In genomic region chr10:45001382-45002148, GRCh38 we compare ENCODE assay signal across 8 cellular contexts. TPM values are rescaled to one million over a fixed set of nuclear protein-coding genes. Genes with fewer than 3 reads are reported as not detected.
A peak's percentile ranks its signal among the peaks of the same experiment; 100 is the strongest.
DNase-seq lines count a peak whose midpoint lies in the region; ATAC-seq and TF ChIP-seq lines count a peak whose summit lies in the region.

No MANE protein-coding gene starts in this region.

- peaks cover 17% of the 10 kb centered on the region for H3K9me3 Mint-ChIP-seq in activated CD4-positive, alpha-beta T cell treated with anti-CD3 and anti-CD28 coated beads, Interleukin-2, amount 10 ng/mL, durations not matched to agents 24 days and 14 days

- no peak for TF ChIP-seq CTCF in GM13976 (IDR thresholded peaks at IDR 0.05; ENCODE audit: borderline replicate concordance, control extremely low read depth, extremely low read depth, insufficient read depth, missing control alignments)

- in situ Hi-C loops in GM13976 (cut with MboI; ENCODE audit: low sequenced_read_pairs, unreplicated experiment), result no loop called here

- peaks cover 20% of the 10 kb centered on the region for H3K4me1 Mint-ChIP-seq in activated CD4-positive, alpha-beta T cell treated with anti-CD3 and anti-CD28 coated beads, Interleukin-2, amount 10 ng/mL, durations not matched to agents 24 days and 14 days

- DNase-seq in A172 (ENCODE audit: low spot score) (peak; percentile 13), GM13976 (ENCODE audit: low spot score) (peak; percentile 74), NCI-H1105 (lab: John Stamatoyannopoulos, UW) (peak; percentile 10), ecto neural progenitor cell (ENCODE audit: low spot score) (peak; percentile 67), medulla oblongata (ENCODE audit: extremely low spot score) (peak; percentile 67)
- peak; percentile 86 for DNase-seq in activated CD4-positive, alpha-beta T cell treated with anti-CD3 and anti-CD28 coated beads, Interleukin-2, amount 10 ng/mL, durations not matched to agents 24 days and 14 days
- DNase-seq in stimulated activated CD8-positive, alpha-beta memory T cell treated with anti-CD3 and anti-CD28 coated beads, Interleukin-4, amount 100 ng/mL, for 24 hours (ENCODE audit: low read depth), result peak; percentile 22

- peak; percentile 74 for ATAC-seq in HG02798 (IDR thresholded peaks at IDR 0.05; ENCODE audit: poor library complexity, unreplicated experiment)

- H3K27me3 Mint-ChIP-seq in activated CD4-positive, alpha-beta T cell treated with anti-CD3 and anti-CD28 coated beads, Interleukin-2, amount 10 ng/mL, durations not matched to agents 24 days and 14 days, result peaks cover 9% of the 10 kb centered on the region

- peak overlapping the region; percentile 94 for H3K4me3 Mint-ChIP-seq in activated CD4-positive, alpha-beta T cell treated with anti-CD3 and anti-CD28 coated beads, Interleukin-2, amount 10 ng/mL, durations not matched to agents 24 days and 14 days

- intact Hi-C loops in activated CD4-positive, alpha-beta T cell treated with anti-CD3 and anti-CD28 coated beads, Interleukin-2, amount 10 ng/mL, durations not matched to agents 24 days and 14 days (cut with micrococcal nuclease), result loop anchor here (2.0 to 10.0 kb wide), 4 partner anchors 27 to 673 kb away; partner anchors contain the start of genes RASSF4 and ZFAND4

- H3K27ac Mint-ChIP-seq in activated CD4-positive, alpha-beta T cell treated with anti-CD3 and anti-CD28 coated beads, Interleukin-2, amount 10 ng/mL, durations not matched to agents 24 days and 14 days, result peak overlapping the region; percentile 96

- H3K36me3 Mint-ChIP-seq in activated CD4-positive, alpha-beta T cell treated with anti-CD3 and anti-CD28 coated beads, Interleukin-2, amount 10 ng/mL, durations not matched to agents 24 days and 14 days (ENCODE audit: low read depth), result peaks cover 40% of the 10 kb centered on the region

RNA-seq across cellular contexts. Expression of gene ZNF22, which starts 0.8 kb away (rescaled TPM):
- 7.0 and 7.9 TPM in 2 replicates for total RNA-seq in A172 (2014; rRNA removed; shearing (Covaris generic))
- 26.0 and 26.7 TPM in 2 replicates for total RNA-seq in activated CD4-positive, alpha-beta T cell treated with anti-CD3 and anti-CD28 coated beads, Interleukin-2, amount 10 ng/mL, durations not matched to agents 24 days and 14 days

RNA-seq across cellular contexts. Expression of gene DEPP1, which starts 23.0 kb away (rescaled TPM):
- total RNA-seq in A172 (2014; rRNA removed; shearing (Covaris generic)), result 2.2 and 6.5 TPM in 2 replicates
- total RNA-seq in activated CD4-positive, alpha-beta T cell treated with anti-CD3 and anti-CD28 coated beads, Interleukin-2, amount 10 ng/mL, durations not matched to agents 24 days and 14 days, result 3.3 and 4.3 TPM in 2 replicates

RNA-seq across cellular contexts. Expression of gene RASSF4, which starts 42.0 kb away (rescaled TPM):
- total RNA-seq in A172 (2014; rRNA removed; shearing (Covaris generic)), result 3.2 and 9.6 TPM in 2 replicates
- 1.3 and 1.5 TPM in 2 replicates for total RNA-seq in activated CD4-positive, alpha-beta T cell treated with anti-CD3 and anti-CD28 coated beads, Interleukin-2, amount 10 ng/mL, durations not matched to agents 24 days and 14 days

Comparison
In these comparisons a context has a peak if more than half of its experiments do, and no peak if none do; other contexts are left out.
1. Peak in every context shown above with its lines: DNase-seq and ATAC-seq.
2. DNase-seq: peak in every context shown above with its lines; median percentile 86 in activated CD4-positive, alpha-beta T cell treated with anti-CD3 and anti-CD28 coated beads, Interleukin-2, amount 10 ng/mL, durations not matched to agents 24 days and 14 days; 74 in GM13976; 67 in ecto neural progenitor cell; 67 in medulla oblongata; 22 in stimulated activated CD8-positive, alpha-beta memory T cell treated with anti-CD3 and anti-CD28 coated beads, Interleukin-4, amount 100 ng/mL, for 24 hours; 13 in A172; 10 in NCI-H1105.